25 cellular contexts compared by ENCODE assay signal in genomic region chr19:48895226-48895625, GRCh38. TPM values are rescaled to one million over a fixed set of nuclear protein-coding genes. Genes with fewer than 3 reads are reported as not detected.
DNase-seq lines count a peak whose midpoint lies in the region; ATAC-seq, FAIRE-seq and TF ChIP-seq lines count a peak whose summit lies in the region.
"Had no signal": no experiment of that assay in that cellular context is flagged by ENCODE, and none has a peak within 500 bp of the region (broad histone marks: within the 10 kb centered on the region; RNA-seq: fewer than 3 reads in every experiment).

No MANE protein-coding gene starts in this region.

- H2AFZ ChIP-seq in H9 (ENCODE audit: low read length) (no peak overlapping the region), H1 (ENCODE audit: low read length) (no peak overlapping the region)

- H4K91ac ChIP-seq in H9 (ENCODE audit: insufficient read length, low read depth, low read length) (no peak overlapping the region), H1 (replicated peaks; ENCODE audit: insufficient read length, low read length) (no peak overlapping the region)

- H4K20me1 ChIP-seq in H9 (ENCODE audit: control insufficient read depth, insufficient read depth, insufficient read length) (no peaks in the 10 kb centered on the region), H1 (replicated peaks in 1 of 2; ENCODE audit: control insufficient read depth in 1 of 2, insufficient read depth in 2 of 2, low read length in 2 of 2) (peaks cover 0 to 1% of the 10 kb centered on the region in 2 experiments)

- no peak overlapping the region; the same call in 1 of the 2 replicates for H3K14ac ChIP-seq in H9 (ENCODE audit: insufficient read depth, low read length)
- no peak overlapping the region for H3K14ac ChIP-seq in H1 (ENCODE audit: insufficient read length)

- FAIRE-seq in H1 (lab: Jason Lieb, UNC) = no peak
- no peak for FAIRE-seq in GM12892 (lab: Jason Lieb, UNC)
- FAIRE-seq: D721Med, endometrium had no signal

- H3K27me3 Mint-ChIP-seq in activated CD4-positive, alpha-beta T cell treated with anti-CD3 and anti-CD28 coated beads for 36 hours = peaks cover 15% of the 10 kb centered on the region
- H3K27me3 Mint-ChIP-seq in H9 (ENCODE audit: low read depth) = peaks cover 2% of the 10 kb centered on the region; the same call in 1 of the 2 replicates

- no peak overlapping the region for H3K4ac ChIP-seq in H9 (ENCODE audit: low read depth, low read length)
- no peak overlapping the region for H3K4ac ChIP-seq in H1 (replicated peaks; ENCODE audit: insufficient read length, low read depth, low read length)

- H3K36me3 Mint-ChIP-seq in activated CD4-positive, alpha-beta T cell treated with anti-CD3 and anti-CD28 coated beads for 36 hours (ENCODE audit: low read depth) = peaks cover 1% of the 10 kb centered on the region
- H3K36me3 Mint-ChIP-seq in H9 (ENCODE audit: insufficient read depth in 1 of 3, low read depth in 3 of 3) = no peaks in the 10 kb centered on the region
- H3K36me3 Mint-ChIP-seq: immature natural killer cell had no signal

- no peaks in the 10 kb centered on the region for H3K79me1 ChIP-seq in H9 (ENCODE audit: insufficient read depth, low read depth, low read length, poor library complexity, severe bottlenecking)
- no peaks in the 10 kb centered on the region for H3K79me1 ChIP-seq in H1 (ENCODE audit: low read depth, low read length)

- WGBS in H9 (ENCODE audit: extremely low coverage, insufficient read length, low lambda C conversion rate) = no CpG with 5 or more reads among the region's 21 CpGs
- WGBS in H1 (ENCODE audit: extremely low coverage in 1 of 2, insufficient coverage in 1 of 2, insufficient read length in 1 of 2, insufficient replicate concordance in 2 of 2, low coverage in 1 of 2, low lambda C conversion rate in 2 of 2, missing lambda C conversion rate in 1 of 2), 2 experiments = 82% methylated on average over 20 of the region's 21 CpGs; no CpG with 5 or more reads in 1 of the 2 experiments
- whole genome bisulfite sequencing in spleen, 5 donors = 42 to 61% (median 50%) methylated on average over 21 of the region's 21 CpGs

- no peak overlapping the region for H4K5ac ChIP-seq in H9 (ENCODE audit: insufficient read length, low read depth, low read length)
- H4K5ac ChIP-seq in H1 (ENCODE audit: insufficient read length, low read depth, low read length) = no peak overlapping the region

- CTCF ChIA-PET in activated CD4-positive, alpha-beta T cell treated with anti-CD3 and anti-CD28 coated beads for 36 hours (lab: Charles Lee) = interaction anchor here (0.6 to 1.3 kb wide), 3 partner anchors 9 to 98 kb away, joined by 3 to 4 read pairs (median 3); partner anchors contain the start of gene RUVBL2
- CTCF ChIA-PET in H1 (lab: Charles Lee; ENCODE audit: partially characterized antibody) = interaction anchor here (0.6 to 1.4 kb wide), 8 partner anchors 10 to 100 kb away, joined by 3 to 4 read pairs (median 3); no protein-coding TSS in a partner anchor

- no peak overlapping the region for H3K27ac ChIP-seq in H9 (ENCODE audit: insufficient read length, low read depth, low read length)
- no peak overlapping the region for H3K27ac ChIP-seq in H1 (ENCODE audit: low read depth, low read length)
- H3K27ac ChIP-seq in spleen = peak overlapping the region in 7 of 8 donors; percentile 58 to 83 (median 75)
- H3K27ac ChIP-seq in uterus = no peak overlapping the region
- H3K27ac ChIP-seq: 22Rv1 had no signal

- no peak overlapping the region for H2AK5ac ChIP-seq in H9 (ENCODE audit: insufficient read length, low read length)
- no peak overlapping the region for H2AK5ac ChIP-seq in H1 (ENCODE audit: low read depth, low read length)

- no peak overlapping the region for H3T11ph ChIP-seq in H9 (ENCODE audit: low read length)

- H3K9ac ChIP-seq in H9 (ENCODE audit: extremely low read depth, insufficient read length, low read length) (no peak overlapping the region), H1 (replicated peaks in 1 of 4; ENCODE audit: extremely low read depth in 1 of 4, low read depth in 3 of 4, low read length in 3 of 4) (no peak overlapping the region)

- H2BK12ac ChIP-seq in H9 (ENCODE audit: insufficient read length, low read depth, low read length) (no peak overlapping the region), H1 (ENCODE audit: low read depth, low read length) (0 out of 2 replicates have a peak overlapping the region, but pooled peaks have one; percentile 60)

- H3K4me3 ChIP-seq in H1 (ENCODE audit: extremely low read depth in 1 of 4, insufficient read depth in 2 of 4, low read depth in 3 of 4, low read length in 4 of 4) = peak overlapping the region in 1 of 4 experiments; percentile 69; a peak in 2 of 8 replicates
- peak overlapping the region in 3 of 8 donors; percentile 19 to 61 (median 41) for H3K4me3 ChIP-seq in spleen
- no peak overlapping the region for H3K4me3 ChIP-seq in uterus

- H3K27me3 ChIP-seq in H9 (ENCODE audit: insufficient read depth, low read length) (no peaks in the 10 kb centered on the region), H1 (replicated peaks in 1 of 4; ENCODE audit: control insufficient read depth in 3 of 4, extremely low read depth in 1 of 4, insufficient read depth in 3 of 4, low read length in 3 of 4) (no peaks in the 10 kb centered on the region), spleen (replicated peaks in 1 of 7) (peaks cover 0 to 34% (median 0%) of the 10 kb centered on the region in 7 donors), uterus (no peaks in the 10 kb centered on the region)
- H3K27me3 ChIP-seq: tibial nerve had no signal

- DNase-seq in activated CD4-positive, alpha-beta T cell treated with anti-CD3 and anti-CD28 coated beads for 36 hours = no peak
- no peak for DNase-seq in activated CD4-positive, alpha-beta T cell treated with anti-CD3 and anti-CD28 coated beads for 1 hour
- DNase-seq in H9 (no peak), H1 (ENCODE audit: low read depth in 1 of 2, low spot score in 2 of 2) (no peak), spleen (no peak), NCI-H1436 treated with DMSO at 0.1 percent for 48 hours (lab: John Stamatoyannopoulos, UW) (no peak), uterus (no peak), GM12892 (ENCODE audit: insufficient read length) (no peak)
- DNase-seq: activated CD4-positive, CD25-positive, alpha-beta regulatory T cell; activated CD8-positive, alpha-beta memory T cell treated with anti-CD3 and anti-CD28 coated beads for 24 hours; immature natural killer cell; left ventricle myocardium superior; NCI-H1417; NCI-H2107; NCI-H524 treated with DMSO at 0.1 percent for 48 hours; stimulated activated CD4-positive, alpha-beta T cell treated with anti-CD3 and anti-CD28 coated beads, Interleukin-12 subunit alpha, Interleukin-12 subunit beta, amount 100 ng/mL, for 4 hours; T1000 had no signal

- no peak for TF ChIP-seq RAD21 in H1 (IDR thresholded peaks at IDR 0.05 in 1 of 2, conservative IDR thresholded peaks at IDR 0.05 in 1 of 2; ENCODE audit: low read depth in 2 of 2, low read length in 2 of 2)

- H2BK20ac ChIP-seq in H9 (ENCODE audit: low read depth, low read length, poor library complexity, severe bottlenecking) = no peak overlapping the region
- no peak overlapping the region for H2BK20ac ChIP-seq in H1 (ENCODE audit: low read length)

- H2BK5ac ChIP-seq in H9 (ENCODE audit: insufficient read length, low read length) (no peak overlapping the region), H1 (ENCODE audit: low read depth, low read length) (no peak overlapping the region)

- peaks cover 22% of the 10 kb centered on the region for H3K4me1 Mint-ChIP-seq in activated CD4-positive, alpha-beta T cell treated with anti-CD3 and anti-CD28 coated beads for 36 hours
- H3K4me1 Mint-ChIP-seq in H9 = peaks cover 8 to 38% of the 10 kb centered on the region in 2 experiments

- H3K9me3 ChIP-seq in H9 (ENCODE audit: control insufficient read depth, low read depth, low read length) (no peaks in the 10 kb centered on the region), H1 (ENCODE audit: insufficient read depth in 2 of 2, low read depth in 1 of 2, low read length in 1 of 2) (no peaks in the 10 kb centered on the region), spleen (no peaks in the 10 kb centered on the region), uterus (no peaks in the 10 kb centered on the region)
- H3K9me3 ChIP-seq: tibial nerve had no signal

- POLR2A ChIA-PET in activated CD4-positive, alpha-beta T cell treated with anti-CD3 and anti-CD28 coated beads for 36 hours (lab: Charles Lee) = interaction anchor here (0.6 kb wide), 1 partner anchor 9 kb away, joined by 4 read pairs; no protein-coding TSS in a partner anchor
- POLR2A ChIA-PET in H1 (lab: Charles Lee; ENCODE audit: partially characterized antibody) = interaction anchor here (1.5 to 5.8 kb wide), 6 partner anchors 10 to 99 kb away, joined by 3 to 75 read pairs (median 8); partner anchors contain the start of genes FTL, PPP1R15A and RUVBL2

- H3K36me3 ChIP-seq in H1 (ENCODE audit: control insufficient read depth in 2 of 4, insufficient read depth in 4 of 4, low read length in 3 of 4) (no peaks in the 10 kb centered on the region), spleen (no peaks in the 10 kb centered on the region), uterus (no peaks in the 10 kb centered on the region)
- H3K36me3 ChIP-seq: tibial nerve had no signal

- no peak for TF ChIP-seq EP300 in H1 (IDR thresholded peaks at IDR 0.05; ENCODE audit: borderline replicate concordance in 1 of 2, low read depth in 2 of 2, low read length in 2 of 2)

- no peak for ATAC-seq in activated CD4-positive, alpha-beta T cell treated with anti-CD3 and anti-CD28 coated beads for 36 hours
- ATAC-seq: left ventricle myocardium superior, SK-N-SH treated with all-trans-retinoic acid at 6 μM for 48 hours had no signal

- no peak overlapping the region for H2BK120ac ChIP-seq in H9 (ENCODE audit: low read depth, low read length, poor library complexity, severe bottlenecking)
- no peak overlapping the region for H2BK120ac ChIP-seq in H1 (replicated peaks; ENCODE audit: low read depth, low read length)

- peaks cover 7% of the 10 kb centered on the region for H3K23me2 ChIP-seq in H9 (ENCODE audit: insufficient read length, low read depth, low read length, poor library complexity, severe bottlenecking)
- H3K23me2 ChIP-seq in H1 (ENCODE audit: low read depth, low read length) = peaks cover 3% of the 10 kb centered on the region; the same call in 1 of the 2 replicates

- H2BK15ac ChIP-seq in H9 (ENCODE audit: low read depth, low read length) (no peak overlapping the region), H1 (ENCODE audit: low read length) (peak overlapping the region; percentile 29; the same call in 1 of the 2 replicates)

- no peak overlapping the region for H3K56ac ChIP-seq in H9 (ENCODE audit: insufficient read length, low read depth, low read length)
- H3K56ac ChIP-seq in H1 (replicated peaks; ENCODE audit: insufficient read length, low read depth, low read length) = no peak overlapping the region

- no peak for TF ChIP-seq POLR2A in H1 (IDR thresholded peaks at IDR 0.05; ENCODE audit: control extremely low read depth in 1 of 2, low read depth in 2 of 2, low read length in 2 of 2)
- no peak for TF ChIP-seq POLR2A in spleen (IDR thresholded peaks at IDR 0.05)
- no peak for TF ChIP-seq POLR2A in uterus (IDR thresholded peaks at IDR 0.05)
- no peak for TF ChIP-seq POLR2A in GM12892 (IDR thresholded peaks at IDR 0.05; ENCODE audit: low read depth, low read length)

- no peak overlapping the region for H4K8ac ChIP-seq in H9 (replicated peaks; ENCODE audit: insufficient read length, low read depth, low read length)
- H4K8ac ChIP-seq in H1 (ENCODE audit: extremely low read depth, insufficient read depth, low read length) = peak overlapping the region; percentile 11; the same call in 1 of the 2 replicates

- no peaks in the 10 kb centered on the region for H3K9me3 Mint-ChIP-seq in activated CD4-positive, alpha-beta T cell treated with anti-CD3 and anti-CD28 coated beads for 36 hours (ENCODE audit: low read depth)
- no peaks in the 10 kb centered on the region for H3K9me3 Mint-ChIP-seq in H9
- H3K9me3 Mint-ChIP-seq: activated T-helper 1 cell treated with anti-CD3 and anti-CD28 coated beads, Interleukin-12 subunit alpha, Interleukin-12 subunit beta, Interleukin-2, Interleukin-4 antibody, amounts not matched to agents 30 ng/mL and 10 ng/mL and 1 ng/mL, durations not matched to agents 14 hours and 24 hours and 36 hours; immature natural killer cell had no signal

- H3K4me3 Mint-ChIP-seq in activated CD4-positive, alpha-beta T cell treated with anti-CD3 and anti-CD28 coated beads for 36 hours = peak overlapping the region; percentile 49
- peak overlapping the region in 1 of 2 experiments; percentile 77; a peak in 3 of 5 replicates for H3K4me3 Mint-ChIP-seq in H9
- H3K4me3 Mint-ChIP-seq: activated T-helper 1 cell treated with anti-CD3 and anti-CD28 coated beads, Interleukin-12 subunit alpha, Interleukin-12 subunit beta, Interleukin-2, Interleukin-4 antibody, amounts not matched to agents 30 ng/mL and 10 ng/mL and 1 ng/mL, durations not matched to agents 14 hours and 24 hours and 36 hours had no signal

- TF ChIP-seq CTCF in H9 (conservative IDR thresholded peaks at IDR 0.05) (no peak), H1 (IDR thresholded peaks at IDR 0.05; ENCODE audit: control extremely low read depth in 1 of 3, insufficient read depth in 1 of 3, low read depth in 1 of 3, low read length in 3 of 3) (no peak), spleen (IDR thresholded peaks at IDR 0.05 in 8 of 11, conservative IDR thresholded peaks at IDR 0.05 in 3 of 11) (no peak), uterus (IDR thresholded peaks at IDR 0.05) (no peak)

- no peak overlapping the region for H3K18ac ChIP-seq in H9 (ENCODE audit: insufficient read length, low read depth, low read length)
- no peak overlapping the region; the same call in 1 of the 2 replicates for H3K18ac ChIP-seq in H1 (ENCODE audit: extremely low read depth, low read length)

- no peak overlapping the region for H3K27ac Mint-ChIP-seq in activated CD4-positive, alpha-beta T cell treated with anti-CD3 and anti-CD28 coated beads for 36 hours
- H3K27ac Mint-ChIP-seq in H9 = no peak overlapping the region
- H3K27ac Mint-ChIP-seq: activated T-helper 1 cell treated with anti-CD3 and anti-CD28 coated beads, Interleukin-12 subunit alpha, Interleukin-12 subunit beta, Interleukin-2, Interleukin-4 antibody, amounts not matched to agents 30 ng/mL and 10 ng/mL and 1 ng/mL, durations not matched to agents 14 hours and 24 hours and 36 hours; immature natural killer cell had no signal

- no peaks in the 10 kb centered on the region; the same call in 1 of the 2 replicates for H3K4me1 ChIP-seq in H9 (ENCODE audit: insufficient read depth, low read length)
- H3K4me1 ChIP-seq in H1 (replicated peaks in 1 of 4; ENCODE audit: control insufficient read depth in 3 of 4, insufficient read depth in 4 of 4, low read length in 3 of 4) = peaks cover 0 to 4% (median 0%) of the 10 kb centered on the region in 4 experiments; a peak in 2 of 7 replicates
- H3K4me1 ChIP-seq in spleen = peaks cover 0 to 28% (median 23%) of the 10 kb centered on the region in 6 donors
- H3K4me1 ChIP-seq in uterus = no peaks in the 10 kb centered on the region

- peak overlapping the region; percentile 27 for H3K4me2 ChIP-seq in H9 (ENCODE audit: insufficient read depth, insufficient read length, low read length)
- peak overlapping the region; percentile 59 to 70; a peak in 1 of 4 replicates for H3K4me2 ChIP-seq in H1 (ENCODE audit: insufficient read depth in 1 of 2, low read depth in 2 of 2, low read length in 2 of 2)

- H3K23ac ChIP-seq in H9 (ENCODE audit: insufficient read length, low read depth, low read length) (no peak overlapping the region), H1 (ENCODE audit: insufficient read length) (no peak overlapping the region)

- intact Hi-C loops in activated CD4-positive, alpha-beta T cell treated with anti-CD3 and anti-CD28 coated beads for 36 hours (cut with DNase I, micrococcal nuclease) = no loop called here
- intact Hi-C loops in spleen (cut with DNase I; ENCODE audit: low total_unique reads) (no loop called here), uterus (cut with DNase I; ENCODE audit: low total_unique reads) (loop anchor here (10.0 kb wide), 1 partner anchor 70 kb away; the partner anchor contains the start of gene FTL)

- H3K79me2 ChIP-seq in H9 (ENCODE audit: insufficient read depth, low read length) (no peaks in the 10 kb centered on the region), H1 (ENCODE audit: control insufficient read depth in 1 of 2, insufficient read depth in 2 of 2, low read length in 2 of 2) (no peaks in the 10 kb centered on the region)

RNA-seq across cellular contexts. Expression of gene TULP2, which starts 3.3 kb away (rescaled TPM):
- under 1 TPM; 0.37 to 0.87 TPM for total RNA-seq in activated CD4-positive, alpha-beta T cell treated with anti-CD3 and anti-CD28 coated beads for 36 hours
- total RNA-seq in H9 (2021) (0.94 and 1.0 TPM in 2 replicates), spleen (1 to 10 TPM in 3 of 7 donors, under 1 TPM in 3, not detected in 1; 0.34 to 5.0 (median 1.3) TPM), uterus (under 1 TPM in 2 of 4 donors, not detected in 2; 0.14 to 0.70 TPM)
- 1.0 and 1.1 TPM in 2 replicates for total RNA-seq in H1 (2021; fragmentation: NEBNext Ultra II Directional; extraction: Animal tissue kit (Norgen Biotek cat#: 25700))
- polyA plus RNA-seq in H1 (2011; rRNA removed) (0.95 and 1.8 TPM in 2 replicates), spleen (under 1 TPM in 2 of 3 donors, not detected in 1; 0.14 to 0.32 TPM)
- polyA plus RNA-seq in H1 (2011; cell fraction: cytosol; rRNA removed) = 1.8 TPM
- 3.1 TPM for polyA plus RNA-seq in H1 (2011; cell fraction: nucleus; rRNA removed)
- 0.52 to 1.6 TPM (median 1.1 TPM) in 4 replicates for polyA plus RNA-seq in H1 (2012, experiment 1 of 2)
- 0.42 TPM for polyA plus RNA-seq in H1 (2012, experiment 2 of 2)
- 0.69 TPM for polyA plus RNA-seq in H1 (2013, experiment 1 of 2)
- polyA plus RNA-seq in H1 (2013, experiment 2 of 2) = 0.70 TPM
- 1.6 and 1.9 TPM in 2 replicates for polyA minus RNA-seq in H1 (2011; rRNA and poly(A)+ RNA removed)
- not detected for polyA minus RNA-seq in H1 (2011; cell fraction: cytosol; rRNA and poly(A)+ RNA removed)
- 0.30 TPM for polyA minus RNA-seq in H1 (2011; cell fraction: nucleus; rRNA and poly(A)+ RNA removed)
- polyA plus RNA-seq in GM12892 (2012; ENCODE audit: missing spikeins) = 3.1 TPM
- total RNA-seq: activated T-helper 1 cell treated with anti-CD3 and anti-CD28 coated beads, Interleukin-12 subunit alpha, Interleukin-12 subunit beta, Interleukin-2, Interleukin-4 antibody, amounts not matched to agents 30 ng/mL and 10 ng/mL and 1 ng/mL, durations not matched to agents 14 hours and 24 hours and 36 hours; left ventricle myocardium superior; M059J; omental fat pad had no signal
- polyA plus RNA-seq: immature natural killer cell had no signal

RNA-seq across cellular contexts. Expression of gene NUCB1, which starts 4.9 kb away (rescaled TPM):
- 100 to 1,000 TPM; 115 to 118 TPM for total RNA-seq in activated CD4-positive, alpha-beta T cell treated with anti-CD3 and anti-CD28 coated beads for 36 hours
- total RNA-seq in H9 (2021) = 125 and 131 TPM in 2 replicates
- 106 and 111 TPM in 2 replicates for total RNA-seq in H1 (2021; fragmentation: NEBNext Ultra II Directional; extraction: Animal tissue kit (Norgen Biotek cat#: 25700))
- polyA plus RNA-seq in H1 (2011; rRNA removed) = 121 and 178 TPM in 2 replicates
- polyA plus RNA-seq in H1 (2011; cell fraction: cytosol; rRNA removed) = 123 TPM
- 169 TPM for polyA plus RNA-seq in H1 (2011; cell fraction: nucleus; rRNA removed)
- polyA plus RNA-seq in H1 (2012, experiment 1 of 2) = 73.9 to 148 TPM (median 121 TPM) in 4 replicates
- polyA plus RNA-seq in H1 (2012, experiment 2 of 2) = 138 TPM
- 142 TPM for polyA plus RNA-seq in H1 (2013, experiment 1 of 2)
- 150 TPM for polyA plus RNA-seq in H1 (2013, experiment 2 of 2)
- 53.0 and 53.5 TPM in 2 replicates for polyA minus RNA-seq in H1 (2011; rRNA and poly(A)+ RNA removed)
- polyA minus RNA-seq in H1 (2011; cell fraction: cytosol; rRNA and poly(A)+ RNA removed) = 75.7 TPM
- polyA minus RNA-seq in H1 (2011; cell fraction: nucleus; rRNA and poly(A)+ RNA removed) = 48.9 TPM
- 100 to 1,000 TPM; 217 to 321 (median 268) TPM for total RNA-seq in spleen
- polyA plus RNA-seq in spleen = 100 to 1,000 TPM in 1 of 3 donors, 10 to 100 TPM in 2; 67.6 to 125 (median 72.4) TPM
- 100 to 1,000 TPM in 3 of 4 donors, 10 to 100 TPM in 1; 98.5 to 211 (median 173) TPM for total RNA-seq in uterus
- 41.6 TPM for polyA plus RNA-seq in GM12892 (2012; ENCODE audit: missing spikeins)

RNA-seq across cellular contexts. Expression of gene PPP1R15A, which starts 23.0 kb away (rescaled TPM):
- total RNA-seq in activated CD4-positive, alpha-beta T cell treated with anti-CD3 and anti-CD28 coated beads for 36 hours = 10 to 100 TPM; 51.6 to 62.4 TPM
- total RNA-seq in H9 (2021) (17.2 and 17.5 TPM in 2 replicates), spleen (10 to 100 TPM; 30.2 to 74.2 (median 47.6) TPM), uterus (10 to 100 TPM; 28.6 to 53.0 (median 30.9) TPM)
- total RNA-seq in H1 (2021; fragmentation: NEBNext Ultra II Directional; extraction: Animal tissue kit (Norgen Biotek cat#: 25700)) = 12.8 and 14.0 TPM in 2 replicates
- polyA plus RNA-seq in H1 (2011; rRNA removed) (4.1 and 8.6 TPM in 2 replicates), spleen (10 to 100 TPM; 18.5 to 54.5 (median 21.5) TPM)
- 10.3 TPM for polyA plus RNA-seq in H1 (2011; cell fraction: cytosol; rRNA removed)
- 11.4 TPM for polyA plus RNA-seq in H1 (2011; cell fraction: nucleus; rRNA removed)
- 12.1 to 14.4 TPM (median 13.1 TPM) in 4 replicates for polyA plus RNA-seq in H1 (2012, experiment 1 of 2)
- polyA plus RNA-seq in H1 (2012, experiment 2 of 2) = 11.5 TPM
- polyA plus RNA-seq in H1 (2013, experiment 1 of 2) = 12.9 TPM
- 13.2 TPM for polyA plus RNA-seq in H1 (2013, experiment 2 of 2)
- polyA minus RNA-seq in H1 (2011; rRNA and poly(A)+ RNA removed) = 3.2 and 4.8 TPM in 2 replicates
- 5.7 TPM for polyA minus RNA-seq in H1 (2011; cell fraction: cytosol; rRNA and poly(A)+ RNA removed)
- 19.5 TPM for polyA minus RNA-seq in H1 (2011; cell fraction: nucleus; rRNA and poly(A)+ RNA removed)
- polyA plus RNA-seq in GM12892 (2012; ENCODE audit: missing spikeins) = 69.7 TPM

RNA-seq across cellular contexts. Expression of gene PLEKHA4, which starts 26.8 kb away (rescaled TPM):
- 10 to 100 TPM in 1 of 2 experiments, 1 to 10 TPM in 1; 7.0 to 10.9 TPM for total RNA-seq in activated CD4-positive, alpha-beta T cell treated with anti-CD3 and anti-CD28 coated beads for 36 hours
- total RNA-seq in H9 (2021) = 14.3 and 15.3 TPM in 2 replicates
- 16.8 and 18.0 TPM in 2 replicates for total RNA-seq in H1 (2021; fragmentation: NEBNext Ultra II Directional; extraction: Animal tissue kit (Norgen Biotek cat#: 25700))
- polyA plus RNA-seq in H1 (2011; rRNA removed) = 8.2 and 14.1 TPM in 2 replicates
- polyA plus RNA-seq in H1 (2011; cell fraction: cytosol; rRNA removed) = 13.2 TPM
- 20.7 TPM for polyA plus RNA-seq in H1 (2011; cell fraction: nucleus; rRNA removed)
- polyA plus RNA-seq in H1 (2012, experiment 1 of 2) = 13.4 to 23.3 TPM (median 18.2 TPM) in 4 replicates
- 13.7 TPM for polyA plus RNA-seq in H1 (2012, experiment 2 of 2)
- 10.9 TPM for polyA plus RNA-seq in H1 (2013, experiment 1 of 2)
- 10.1 TPM for polyA plus RNA-seq in H1 (2013, experiment 2 of 2)
- 3.0 and 4.3 TPM in 2 replicates for polyA minus RNA-seq in H1 (2011; rRNA and poly(A)+ RNA removed)
- polyA minus RNA-seq in H1 (2011; cell fraction: cytosol; rRNA and poly(A)+ RNA removed) = 6.8 TPM
- polyA minus RNA-seq in H1 (2011; cell fraction: nucleus; rRNA and poly(A)+ RNA removed) = 7.7 TPM
- 10 to 100 TPM in 6 of 7 donors, 1 to 10 TPM in 1; 8.6 to 24.2 (median 16.0) TPM for total RNA-seq in spleen
- 10 to 100 TPM; 12.2 to 20.6 (median 13.8) TPM for polyA plus RNA-seq in spleen
- 10 to 100 TPM in 2 of 4 donors, 1 to 10 TPM in 2; 1.3 to 60.4 (median 10.4) TPM for total RNA-seq in uterus
- 2.3 TPM for polyA plus RNA-seq in GM12892 (2012; ENCODE audit: missing spikeins)

RNA-seq across cellular contexts. Expression of gene DHDH, which starts 38.3 kb away (rescaled TPM):
- total RNA-seq in activated CD4-positive, alpha-beta T cell treated with anti-CD3 and anti-CD28 coated beads for 36 hours = 1 to 10 TPM; 1.4 to 2.4 TPM
- 1.4 and 2.0 TPM in 2 replicates for total RNA-seq in H9 (2021)
- total RNA-seq in H1 (2021; fragmentation: NEBNext Ultra II Directional; extraction: Animal tissue kit (Norgen Biotek cat#: 25700)) = 2.2 and 2.7 TPM in 2 replicates
- polyA plus RNA-seq in H1 (2011; rRNA removed) = 2.8 and 2.9 TPM in 2 replicates
- 2.7 TPM for polyA plus RNA-seq in H1 (2011; cell fraction: cytosol; rRNA removed)
- 3.1 TPM for polyA plus RNA-seq in H1 (2011; cell fraction: nucleus; rRNA removed)
- polyA plus RNA-seq in H1 (2012, experiment 1 of 2) = 2.0 to 3.1 TPM (median 2.4 TPM) in 4 replicates
- polyA plus RNA-seq in H1 (2012, experiment 2 of 2) = 1.7 TPM
- polyA plus RNA-seq in H1 (2013, experiment 1 of 2) = 1.2 TPM
- polyA plus RNA-seq in H1 (2013, experiment 2 of 2) = 1.2 TPM
- polyA minus RNA-seq in H1 (2011; rRNA and poly(A)+ RNA removed) = 0.34 and 0.35 TPM in 2 replicates
- 1.8 TPM for polyA minus RNA-seq in H1 (2011; cell fraction: cytosol; rRNA and poly(A)+ RNA removed)
- 0.60 TPM for polyA minus RNA-seq in H1 (2011; cell fraction: nucleus; rRNA and poly(A)+ RNA removed)
- total RNA-seq in spleen = 1 to 10 TPM in 4 of 7 donors, under 1 TPM in 2, not detected in 1; 0.51 to 4.5 (median 2.5) TPM
- polyA plus RNA-seq in spleen = 1 to 10 TPM; 1.2 to 2.6 (median 1.2) TPM
- under 1 TPM in 2 of 4 donors, not detected in 2; 0.41 to 0.95 TPM for total RNA-seq in uterus
- polyA plus RNA-seq in GM12892 (2012; ENCODE audit: missing spikeins) = not detected
- total RNA-seq: activated T-helper 1 cell treated with anti-CD3 and anti-CD28 coated beads, Interleukin-12 subunit alpha, Interleukin-12 subunit beta, Interleukin-2, Interleukin-4 antibody, amounts not matched to agents 30 ng/mL and 10 ng/mL and 1 ng/mL, durations not matched to agents 14 hours and 24 hours and 36 hours; left ventricle myocardium superior; omental fat pad had no signal

Comparison
In these comparisons a context has a peak if more than half of its experiments do, and no peak if none do; other contexts are left out.
1. H3K27ac ChIP-seq: peak in spleen (7 of 8); none in H9 (single experiment), H1 (single experiment) and uterus (0 of 2).